ENCODE assay signal across 1 cellular context in genomic region chr15:62777657-62778056, GRCh38.
TF ChIP-seq lines count a peak whose summit lies in the region.

No MANE protein-coding gene starts in this region.

TF ChIP-seq in GM12878, 131 proteins besides CTCF, POLR2A, EP300 and RAD21 (continued from another document):
- TF ChIP-seq STAT3 (IDR thresholded peaks at IDR 0.05; ENCODE audit: low read depth, low read length) (no peak), SREBF1 (IDR thresholded peaks at IDR 0.05; ENCODE audit: low read length) (no peak), BACH1 (IDR thresholded peaks at IDR 0.05; ENCODE audit: borderline replicate concordance) (no peak), MEF2B (IDR thresholded peaks at IDR 0.05; ENCODE audit: partially characterized antibody, poor library complexity, severe bottlenecking) (no peak), PBX3 (IDR thresholded peaks at IDR 0.05; ENCODE audit: insufficient replicate concordance, low read depth, low read length) (no peak), MTA2 (IDR thresholded peaks at IDR 0.05; ENCODE audit: low read depth) (peak; percentile 94), BCL11A (IDR thresholded peaks at IDR 0.05; ENCODE audit: low read depth, low read length) (peak; percentile 58; the same call in 1 of the 2 replicates), MAX (IDR thresholded peaks at IDR 0.05; ENCODE audit: low read depth, low read length) (no peak), IRF3 (IDR thresholded peaks at IDR 0.05) (no peak), NR2C2 (IDR thresholded peaks at IDR 0.05; ENCODE audit: borderline replicate concordance, control insufficient read depth, insufficient read length, low read depth) (no peak), PKNOX1 (IDR thresholded peaks at IDR 0.05) (0 out of 2 replicates have a peak, but pooled peaks have one; percentile 32), ZNF207 (IDR thresholded peaks at IDR 0.05; ENCODE audit: borderline replicate concordance) (no peak)
TF ChIP-seq in GM12878: peak in this region for 3.
